In the genomic region with DNA sequence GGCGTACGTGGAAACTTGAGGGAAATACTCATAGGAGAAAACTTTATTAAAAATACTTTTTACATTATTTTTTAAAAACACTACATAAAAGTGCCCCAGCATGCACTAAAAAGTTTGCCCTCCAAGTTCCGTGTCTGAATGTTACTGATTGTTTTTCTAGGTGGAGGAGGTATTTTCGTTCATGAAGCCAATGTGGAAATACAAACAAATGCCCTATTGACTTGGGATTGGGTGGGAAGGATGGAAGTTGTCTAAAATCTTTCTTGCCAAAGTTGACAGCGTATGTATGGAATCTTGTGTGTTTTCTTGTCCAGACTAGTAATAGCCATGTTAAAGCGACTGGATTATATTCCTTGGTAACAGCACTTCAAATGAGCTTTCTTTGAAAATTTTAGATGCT, we compare ENCODE assay signal across 1 cellular context.
TF ChIP-seq lines count a peak whose summit lies in the region.

No MANE protein-coding gene starts in this region.

TF ChIP-seq in IMR-90, 13 proteins besides CTCF, POLR2A, EP300 and RAD21 (continued from another document):
- TF ChIP-seq CEBPB (IDR thresholded peaks at IDR 0.05; ENCODE audit: low read depth, low read length), result no peak
- TF ChIP-seq NFE2L2 (IDR thresholded peaks at IDR 0.05; ENCODE audit: low read depth, low read length), result no peak
